ENCODE assay signal across 8 cellular contexts in the genomic region with DNA sequence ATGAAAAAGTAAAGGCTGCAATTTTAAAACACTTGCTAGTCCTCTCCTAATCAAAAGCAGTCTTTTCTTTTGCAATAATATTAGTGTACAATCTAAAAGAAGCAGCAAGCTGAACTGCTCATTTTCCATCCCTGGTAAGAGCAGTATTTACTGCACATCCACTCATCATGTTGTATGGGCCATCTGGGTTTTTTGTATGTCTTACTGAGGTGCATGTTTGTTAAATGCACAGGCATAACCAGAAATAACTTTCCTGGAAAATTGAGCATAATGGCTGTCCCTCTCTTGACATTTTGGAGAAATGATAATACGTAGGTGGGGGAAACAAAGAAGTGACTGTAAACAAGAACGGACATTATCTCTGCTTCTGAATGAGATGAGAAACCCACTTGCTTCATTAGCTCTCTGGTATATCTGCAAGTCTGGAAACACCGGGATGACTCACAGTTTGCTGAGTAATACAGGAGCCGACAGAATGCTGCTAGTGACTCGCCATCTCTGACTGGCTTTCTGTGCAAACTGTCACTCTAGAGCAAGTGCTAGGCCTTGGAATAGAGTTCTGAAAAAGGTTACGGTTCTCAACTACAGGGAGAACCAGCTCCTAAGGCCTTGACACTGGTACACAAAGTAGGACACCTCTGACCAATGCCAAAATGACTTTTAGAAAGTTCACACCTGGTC.
DNase-seq lines count a peak whose midpoint lies in the region; ATAC-seq and TF ChIP-seq lines count a peak whose summit lies in the region.

No MANE protein-coding gene starts in this region.

- DNase-seq in AG08396 (ENCODE audit: low spot score) (peak; percentile 39), LoVo (ENCODE audit: low spot score) (peak; percentile 27), trophoblast cell (peak; percentile 50 to 67), uterus (no peak), iPS-NIHi11 (ENCODE audit: low spot score) (no peak), dedifferentiated amniotic fluid mesenchymal stem cell (ENCODE audit: extremely low spot score) (no peak)
- peak; percentile 42 to 55 for DNase-seq in activated naive CD4-positive, alpha-beta T cell treated with anti-CD3 and anti-CD28 coated beads, Interleukin-2, amount 50 U/mL, for 72 hours (ENCODE audit: low spot score in 2 of 2)

- H3K9me3 ChIP-seq in trophoblast cell (ENCODE audit: insufficient read depth, low read depth, low read length) = no peaks in the 10 kb centered on the region
- H3K9me3 ChIP-seq in uterus = no peaks in the 10 kb centered on the region

- peak; percentile 69 for ATAC-seq in GM19328 (IDR thresholded peaks at IDR 0.05; ENCODE audit: unreplicated experiment)
- ATAC-seq in activated naive CD4-positive, alpha-beta T cell treated with anti-CD3 and anti-CD28 coated beads, Interleukin-2, amount 50 U/mL, for 72 hours = peak; percentile 84 to 89

- H3K36me3 ChIP-seq in trophoblast cell (ENCODE audit: control insufficient read depth in 1 of 2, insufficient read depth in 2 of 2, low read length in 2 of 2) (no peaks in the 10 kb centered on the region), uterus (no peaks in the 10 kb centered on the region)

- no peak overlapping the region for H3K4me3 ChIP-seq in trophoblast cell (ENCODE audit: low read depth, low read length)
- no peak overlapping the region for H3K4me3 ChIP-seq in uterus

- H2BK5ac ChIP-seq in trophoblast cell (ENCODE audit: low read depth, low read length, poor library complexity) = no peak overlapping the region

- H3K27ac Mint-ChIP-seq in activated naive CD4-positive, alpha-beta T cell treated with anti-CD3 and anti-CD28 coated beads, Interleukin-2, amount 50 U/mL, for 72 hours = peak overlapping the region; percentile 76 to 90

- no peak overlapping the region for H3K4ac ChIP-seq in trophoblast cell (ENCODE audit: low read depth, low read length)

- H3K9ac ChIP-seq in trophoblast cell (ENCODE audit: low read length) = no peak overlapping the region

- no peaks in the 10 kb centered on the region for H3K79me2 ChIP-seq in trophoblast cell (ENCODE audit: control insufficient read depth, insufficient read depth, low read length, poor library complexity)

- intact Hi-C loops in uterus (cut with DNase I; ENCODE audit: low total_unique reads) = no loop called here

- no CpG with 5 or more reads among the region's 6 CpGs for WGBS in trophoblast cell (ENCODE audit: extremely low coverage, insufficient coverage, insufficient read length)

- H4K8ac ChIP-seq in trophoblast cell (ENCODE audit: low read depth, low read length) = no peak overlapping the region

- no peaks in the 10 kb centered on the region for H3K27me3 ChIP-seq in trophoblast cell (ENCODE audit: insufficient read depth, low read length)
- H3K27me3 ChIP-seq in uterus = no peaks in the 10 kb centered on the region

- H4K91ac ChIP-seq in trophoblast cell (ENCODE audit: low read depth, low read length) = no peak overlapping the region

- H3K27ac ChIP-seq in trophoblast cell (ENCODE audit: low read depth, low read length) = no peak overlapping the region
- H3K27ac ChIP-seq in uterus = no peak overlapping the region

- H2BK120ac ChIP-seq in trophoblast cell (ENCODE audit: insufficient read depth, low read length, poor library complexity) = no peak overlapping the region

- H2AK5ac ChIP-seq in trophoblast cell (ENCODE audit: low read length) = no peak overlapping the region

- no peak overlapping the region for H2AFZ ChIP-seq in trophoblast cell (ENCODE audit: insufficient read depth, low read length, poor library complexity)

- no peak for TF ChIP-seq CTCF in uterus (IDR thresholded peaks at IDR 0.05)

- H3K18ac ChIP-seq in trophoblast cell (ENCODE audit: low read length) = no peak overlapping the region

- H3K14ac ChIP-seq in trophoblast cell (ENCODE audit: low read length) = no peak overlapping the region

- no peak overlapping the region for H3K4me2 ChIP-seq in trophoblast cell (ENCODE audit: low read length)

- H3K9me3 Mint-ChIP-seq in activated naive CD4-positive, alpha-beta T cell treated with anti-CD3 and anti-CD28 coated beads, Interleukin-2, amount 50 U/mL, for 72 hours = no peaks in the 10 kb centered on the region

- no peak overlapping the region for H2BK12ac ChIP-seq in trophoblast cell (ENCODE audit: low read length)

- no peaks in the 10 kb centered on the region for H3K79me1 ChIP-seq in trophoblast cell (ENCODE audit: low read length)

- H3K4me1 ChIP-seq in trophoblast cell (ENCODE audit: control insufficient read depth in 1 of 2, insufficient read depth in 2 of 2, low read length in 2 of 2) (no peaks in the 10 kb centered on the region), uterus (no peaks in the 10 kb centered on the region)

- H3K23ac ChIP-seq in trophoblast cell (ENCODE audit: low read length) = no peak overlapping the region

- TF ChIP-seq POLR2A in uterus (IDR thresholded peaks at IDR 0.05) = no peak

- peaks cover 0 to 6% of the 10 kb centered on the region in 2 donors for H3K36me3 Mint-ChIP-seq in activated naive CD4-positive, alpha-beta T cell treated with anti-CD3 and anti-CD28 coated beads, Interleukin-2, amount 50 U/mL, for 72 hours

- H4K12ac ChIP-seq in trophoblast cell (ENCODE audit: low read depth, low read length) = no peak overlapping the region

Comparison
In these comparisons a context has a peak if more than half of its experiments do, and no peak if none do; other contexts are left out.
1. DNase-seq: peak in AG08396 (single experiment), LoVo (single experiment), activated naive CD4-positive, alpha-beta T cell treated with anti-CD3 and anti-CD28 coated beads, Interleukin-2, amount 50 U/mL, for 72 hours (2 of 2) and trophoblast cell (2 of 2); none in uterus (0 of 2), iPS-NIHi11 (single experiment) and dedifferentiated amniotic fluid mesenchymal stem cell (single experiment).